22 cellular contexts compared by ENCODE assay signal in genomic region chr9:111000202-111000601, GRCh38. TPM values are rescaled to one million over a fixed set of nuclear protein-coding genes. Genes with fewer than 3 reads are reported as not detected.
A peak's percentile ranks its signal among the peaks of the same experiment; 100 is the strongest.
DNase-seq lines count a peak whose midpoint lies in the region; ATAC-seq, FAIRE-seq and TF ChIP-seq lines count a peak whose summit lies in the region.
"Had no signal": no experiment of that assay in that cellular context is flagged by ENCODE, and none has a peak within 500 bp of the region (broad histone marks: within the 10 kb centered on the region; RNA-seq: fewer than 3 reads in every experiment).

No MANE protein-coding gene starts in this region.

- no peak overlapping the region for H3K4me2 ChIP-seq in fibroblast of lung (ENCODE audit: extremely low read depth, insufficient read depth, low read length)
- H3K4me2 ChIP-seq: BLaER1 had no signal

- no peak overlapping the region for H3K9ac ChIP-seq in fibroblast of lung (ENCODE audit: insufficient read depth, low read length)
- H3K9ac ChIP-seq: BLaER1, parathyroid adenoma had no signal

- TF ChIP-seq POLR2A in GM12891 (IDR thresholded peaks at IDR 0.05; ENCODE audit: low read depth, low read length) = no peak

- H3K27me3 ChIP-seq in right cardiac atrium (ENCODE audit: control insufficient read depth, insufficient read depth) (no peaks in the 10 kb centered on the region), fibroblast of lung (ENCODE audit: control insufficient read depth, insufficient read depth, low read length) (no peaks in the 10 kb centered on the region)
- H3K27me3 ChIP-seq: BLaER1, upper lobe of left lung had no signal

- DNase-seq in right cardiac atrium = no peak
- no peak for DNase-seq in left ventricle myocardium superior
- no peak for DNase-seq in fibroblast of lung (ENCODE audit: low read depth in 2 of 2)
- peak; percentile 63 for DNase-seq in putamen (ENCODE audit: low spot score)
- DNase-seq in GM12891 (ENCODE audit: insufficient read length, low spot score) = no peak
- DNase-seq in frontal cortex (ENCODE audit: low spot score in 2 of 2) = no peak
- DNase-seq: activated CD4-positive, alpha-beta T cell treated with anti-CD3 and anti-CD28 coated beads, Interleukin-2, amount 10 ng/mL, durations not matched to agents 7 days and 5 days; activated CD8-positive, alpha-beta memory T cell treated with anti-CD3 and anti-CD28 coated beads, Interleukin-2, amount 10 ng/mL, durations not matched to agents 7 days and 5 days; activated naive CD4-positive, alpha-beta T cell treated with anti-CD3 and anti-CD28 coated beads, Interleukin-2, amount 10 ng/mL, durations not matched to agents 7 days and 5 days; dermis blood vessel endothelial cell; DND-41; H9; Kasumi-1; NCI-H2081 treated with DMSO at 0.1 percent for 48 hours; nephron progenitor cell; OCI-M1; stimulated activated naive CD8-positive, alpha-beta T cell treated with anti-CD3 and anti-CD28 coated beads, Interleukin-15, amount 100 ng/mL, for 72 hours; upper lobe of left lung had no signal

- H3K36me3 ChIP-seq in fibroblast of lung (ENCODE audit: control insufficient read depth, insufficient read depth, low read length) = peaks cover 6% of the 10 kb centered on the region
- H3K36me3 ChIP-seq: BLaER1, upper lobe of left lung had no signal

- H3K27ac ChIP-seq in right cardiac atrium (ENCODE audit: low read length) (peak overlapping the region; percentile 17), fibroblast of lung (ENCODE audit: insufficient read depth, low read length) (peak overlapping the region; percentile 9)
- H3K27ac ChIP-seq: BLaER1, parathyroid adenoma, upper lobe of left lung had no signal

- H3K9me3 ChIP-seq in right cardiac atrium (ENCODE audit: control insufficient read depth, low read length) = no peaks in the 10 kb centered on the region
- H3K9me3 ChIP-seq in fibroblast of lung (ENCODE audit: control insufficient read depth, insufficient read depth, low read depth, low read length) = no peaks in the 10 kb centered on the region
- H3K9me3 ChIP-seq: upper lobe of left lung had no signal

- TF ChIP-seq CTCF in fibroblast of lung (conservative IDR thresholded peaks at IDR 0.05 in 1 of 2, IDR thresholded peaks at IDR 0.05 in 1 of 2; ENCODE audit: low read depth in 1 of 2, low read length in 2 of 2) = no peak

- ATAC-seq in right cardiac atrium = no peak
- ATAC-seq in left ventricle myocardium superior = no peak
- no peak for ATAC-seq in HG02623 (IDR thresholded peaks at IDR 0.05; ENCODE audit: unreplicated experiment)
- ATAC-seq in GM21515 (IDR thresholded peaks at IDR 0.05; ENCODE audit: unreplicated experiment) = no peak
- ATAC-seq: activated CD8-positive, alpha-beta memory T cell treated with anti-CD3 and anti-CD28 coated beads, Interleukin-2, amount 10 ng/mL, durations not matched to agents 7 days and 5 days; stimulated activated naive CD8-positive, alpha-beta T cell treated with anti-CD3 and anti-CD28 coated beads, Interleukin-15, amount 100 ng/mL, for 72 hours had no signal

- WGBS in right cardiac atrium = 72% methylated on average over 2 of the region's 2 CpGs

- H3K4me1 ChIP-seq in right cardiac atrium (ENCODE audit: control insufficient read depth, insufficient read depth, low read length) (peaks cover 8% of the 10 kb centered on the region), fibroblast of lung (ENCODE audit: control insufficient read depth, extremely low read depth, insufficient read depth, low read length) (peaks cover 25% of the 10 kb centered on the region)
- H3K4me1 ChIP-seq: parathyroid adenoma had no signal

- H2AFZ ChIP-seq in fibroblast of lung (ENCODE audit: low read length) = no peak overlapping the region
- H2AFZ ChIP-seq: parathyroid adenoma had no signal

- FAIRE-seq in GM12891 (lab: Jason Lieb, UNC) (no peak), frontal cortex (lab: Jason Lieb, UNC) (no peak)

- H3K4me3 ChIP-seq in right cardiac atrium (ENCODE audit: low read length) = no peak overlapping the region
- no peak overlapping the region for H3K4me3 ChIP-seq in fibroblast of lung (replicated peaks in 1 of 4; ENCODE audit: control extremely low read depth in 1 of 4, insufficient read depth in 1 of 4, low read depth in 3 of 4, low read length in 4 of 4)
- H3K4me3 ChIP-seq: BLaER1, upper lobe of left lung had no signal

- peaks cover 3% of the 10 kb centered on the region for H4K20me1 ChIP-seq in fibroblast of lung (ENCODE audit: control insufficient read depth, extremely low read depth, insufficient read depth, low read length)
- H4K20me1 ChIP-seq: BLaER1 had no signal

- intact Hi-C loops in right cardiac atrium (cut with DNase I) (no loop called here), left ventricle myocardium superior (cut with micrococcal nuclease) (no loop called here)

- peaks cover 97% of the 10 kb centered on the region for H3K79me2 ChIP-seq in fibroblast of lung (ENCODE audit: control insufficient read depth, insufficient read depth, low read length)
- H3K79me2 ChIP-seq: parathyroid adenoma had no signal

TF ChIP-seq in GM12891, 5 proteins besides CTCF, POLR2A, EP300 and RAD21:
- TF ChIP-seq POLR2AphosphoS5 (IDR thresholded peaks at IDR 0.05; ENCODE audit: low read depth, low read length) = no peak
- TF ChIP-seq SPI1 (IDR thresholded peaks at IDR 0.05; ENCODE audit: low read depth, low read length) = no peak
- TF ChIP-seq PAX5 (IDR thresholded peaks at IDR 0.05; ENCODE audit: insufficient read depth, low read length, severe bottlenecking) = no peak
- TF ChIP-seq TAF1 (IDR thresholded peaks at IDR 0.05; ENCODE audit: low read depth, low read length) = no peak
- no peak for TF ChIP-seq POU2F2 (IDR thresholded peaks at IDR 0.05; ENCODE audit: low read depth, low read length)

RNA-seq across cellular contexts. Expression of gene LPAR1, which starts 38.1 kb away (rescaled TPM):
- total RNA-seq in right cardiac atrium (10 to 100 TPM; 19.5 to 42.8 (median 35.0) TPM), left ventricle myocardium superior (9.3 TPM), fibroblast of lung (146 and 222 TPM in 2 replicates), frontal cortex (24.5 TPM)
- polyA plus RNA-seq in right cardiac atrium (14.2 TPM), fibroblast of lung (240 and 378 TPM in 2 replicates)
- 135 and 195 TPM in 2 replicates for polyA plus RNA-seq in fibroblast of lung (2012)
- 375 and 593 TPM in 2 replicates for polyA minus RNA-seq in fibroblast of lung (ENCODE audit: low replicate concordance)
- polyA plus RNA-seq in GM12891 (2012; ENCODE audit: low read depth, missing spikeins) = 0.22 TPM
- total RNA-seq: activated CD4-positive, alpha-beta T cell treated with anti-CD3 and anti-CD28 coated beads, Interleukin-2, amount 10 ng/mL, durations not matched to agents 7 days and 5 days; activated CD8-positive, alpha-beta memory T cell treated with anti-CD3 and anti-CD28 coated beads, Interleukin-2, amount 10 ng/mL, durations not matched to agents 7 days and 5 days had no signal
